In genomic region chr3:187209501-187209900, GRCh38 we compare ENCODE assay signal across 1 cellular context.
TF ChIP-seq lines count a peak whose summit lies in the region.

No MANE protein-coding gene starts in this region.

TF ChIP-seq in H1, 55 proteins besides CTCF, POLR2A, EP300 and RAD21:
- TF ChIP-seq PHF8 (conservative IDR thresholded peaks at IDR 0.05; ENCODE audit: low read depth, low read length) = no peak
- TF ChIP-seq KDM5A (IDR thresholded peaks at IDR 0.05; ENCODE audit: low read length) = no peak
- no peak for TF ChIP-seq SUZ12 (IDR thresholded peaks at IDR 0.05; ENCODE audit: low read length)
- no peak for TF ChIP-seq CEBPB (IDR thresholded peaks at IDR 0.05; ENCODE audit: low read depth, low read length)
- no peak for TF ChIP-seq RXRA (IDR thresholded peaks at IDR 0.05; ENCODE audit: insufficient read depth, low read depth, low read length)
- no peak for TF ChIP-seq RFX5 (IDR thresholded peaks at IDR 0.05; ENCODE audit: borderline replicate concordance, low read depth, low read length)
- TF ChIP-seq POU5F1 (IDR thresholded peaks at IDR 0.05; ENCODE audit: low read depth, low read length) = no peak
- no peak for TF ChIP-seq CBX5 (IDR thresholded peaks at IDR 0.05; ENCODE audit: low read depth, low read length)
- TF ChIP-seq CBX8 (IDR thresholded peaks at IDR 0.05; ENCODE audit: borderline replicate concordance, low read depth, low read length) = no peak
- no peak for TF ChIP-seq GABPA (IDR thresholded peaks at IDR 0.05; ENCODE audit: borderline replicate concordance, insufficient read depth, low read length)
- TF ChIP-seq SP4 (IDR thresholded peaks at IDR 0.05; ENCODE audit: low read length) = no peak
- no peak for TF ChIP-seq YY1 (IDR thresholded peaks at IDR 0.05; ENCODE audit: low read depth, low read length)
- TF ChIP-seq ATF3 (IDR thresholded peaks at IDR 0.05; ENCODE audit: insufficient read depth, low read depth, low read length) = no peak
- TF ChIP-seq TEAD4 (IDR thresholded peaks at IDR 0.05; ENCODE audit: low read depth, low read length) = no peak
- TF ChIP-seq ZNF274 (IDR thresholded peaks at IDR 0.05; ENCODE audit: borderline replicate concordance, extremely low read depth, low read length) = no peak
- TF ChIP-seq POLR2AphosphoS5 (IDR thresholded peaks at IDR 0.05; ENCODE audit: low read depth, low read length) = no peak
- no peak for TF ChIP-seq HDAC2 (IDR thresholded peaks at IDR 0.05; ENCODE audit: borderline replicate concordance in 1 of 2, low read depth in 2 of 2, low read length in 2 of 2)
